Comparison of ENCODE assay signal across 18 cellular contexts in genomic region chr2:197300139-197300538, GRCh38. TPM values are rescaled to one million over a fixed set of nuclear protein-coding genes. Genes with fewer than 3 reads are reported as not detected.
DNase-seq lines count a peak whose midpoint lies in the region; ATAC-seq and FAIRE-seq lines count a peak whose summit lies in the region.
"Had no signal": no experiment of that assay in that cellular context is flagged by ENCODE, and none has a peak within 500 bp of the region (broad histone marks: within the 10 kb centered on the region; RNA-seq: fewer than 3 reads in every experiment).

No MANE protein-coding gene starts in this region.

- no peak for ATAC-seq in naive B cell (ENCODE audit: low read depth in 2 of 2)
- ATAC-seq: A549 had no signal

- intact Hi-C loops in activated CD4-positive, alpha-beta T cell treated with anti-CD3 and anti-CD28 coated beads, Interleukin-2, amount 10 ng/mL, durations not matched to agents 24 days and 14 days (cut with micrococcal nuclease): loop anchor here (10.0 kb wide), 1 partner anchor 1755 kb away; no protein-coding TSS in a partner anchor

- no peaks in the 10 kb centered on the region for H3K27me3 Mint-ChIP-seq in activated CD4-positive, alpha-beta T cell treated with anti-CD3 and anti-CD28 coated beads, Interleukin-2, amount 10 ng/mL, durations not matched to agents 24 days and 14 days
- no peaks in the 10 kb centered on the region for H3K27me3 Mint-ChIP-seq in activated naive CD8-positive, alpha-beta T cell
- H3K27me3 Mint-ChIP-seq in naive B cell: no peaks in the 10 kb centered on the region

- peaks cover 60% of the 10 kb centered on the region for H3K36me3 Mint-ChIP-seq in activated CD4-positive, alpha-beta T cell treated with anti-CD3 and anti-CD28 coated beads, Interleukin-2, amount 10 ng/mL, durations not matched to agents 24 days and 14 days (ENCODE audit: low read depth)
- peaks cover 41% of the 10 kb centered on the region for H3K36me3 Mint-ChIP-seq in activated naive CD8-positive, alpha-beta T cell
- H3K36me3 Mint-ChIP-seq in naive B cell: peaks cover 25 to 39% of the 10 kb centered on the region in 2 donors

- FAIRE-seq in GM19239 (lab: Jason Lieb, UNC): peak; percentile 45
- FAIRE-seq: A549, urothelium cell line had no signal

- peaks cover 5% of the 10 kb centered on the region for H3K9me3 Mint-ChIP-seq in activated CD4-positive, alpha-beta T cell treated with anti-CD3 and anti-CD28 coated beads, Interleukin-2, amount 10 ng/mL, durations not matched to agents 24 days and 14 days
- no peaks in the 10 kb centered on the region for H3K9me3 Mint-ChIP-seq in activated naive CD8-positive, alpha-beta T cell (ENCODE audit: low read depth)
- peaks cover 0 to 3% (median 0%) of the 10 kb centered on the region in 7 donors for H3K9me3 Mint-ChIP-seq in naive B cell

- H3K4me1 Mint-ChIP-seq in activated CD4-positive, alpha-beta T cell treated with anti-CD3 and anti-CD28 coated beads, Interleukin-2, amount 10 ng/mL, durations not matched to agents 24 days and 14 days: peaks cover 77% of the 10 kb centered on the region
- peaks cover 97% of the 10 kb centered on the region for H3K4me1 Mint-ChIP-seq in activated naive CD8-positive, alpha-beta T cell (ENCODE audit: low read depth)
- peaks cover 72 to 98% (median 87%) of the 10 kb centered on the region in 3 donors for H3K4me1 Mint-ChIP-seq in naive B cell

- peak overlapping the region; percentile 3 for H3K4me3 Mint-ChIP-seq in activated CD4-positive, alpha-beta T cell treated with anti-CD3 and anti-CD28 coated beads, Interleukin-2, amount 10 ng/mL, durations not matched to agents 24 days and 14 days
- peak overlapping the region; percentile 55 for H3K4me3 Mint-ChIP-seq in activated naive CD8-positive, alpha-beta T cell
- peak overlapping the region in 6 of 8 donors; percentile 6 to 87 (median 66) for H3K4me3 Mint-ChIP-seq in naive B cell
- H3K4me3 Mint-ChIP-seq: brain had no signal

- DNase-seq in activated CD4-positive, alpha-beta T cell treated with anti-CD3 and anti-CD28 coated beads, Interleukin-2, amount 10 ng/mL, durations not matched to agents 24 days and 14 days: no peak
- DNase-seq in activated CD4-positive, alpha-beta T cell treated with anti-CD3 and anti-CD28 coated beads for 48 hours: no peak
- DNase-seq in GM19239 (ENCODE audit: insufficient read length, low spot score) (no peak), naive B cell (no peak), activated gamma-delta T cell (lab: John Stamatoyannopoulos, UW) (no peak), NCI-H1436 treated with DMSO at 0.1 percent for 48 hours (lab: John Stamatoyannopoulos, UW) (no peak), HuH-7.5 (ENCODE audit: low spot score) (no peak)
- DNase-seq: dermis blood vessel endothelial cell; IMR-90; MV-4-11; NCI-H2081 treated with DMSO at 0.1 percent for 48 hours; NCI-H526 treated with DMSO at 0.1 percent for 48 hours; PC-9; stimulated activated naive CD4-positive, alpha-beta T cell had no signal

- H3K27ac Mint-ChIP-seq in activated CD4-positive, alpha-beta T cell treated with anti-CD3 and anti-CD28 coated beads, Interleukin-2, amount 10 ng/mL, durations not matched to agents 24 days and 14 days: peak overlapping the region; percentile 59
- peak overlapping the region; percentile 98 for H3K27ac Mint-ChIP-seq in activated naive CD8-positive, alpha-beta T cell
- peak overlapping the region; percentile 12 to 88 (median 70) for H3K27ac Mint-ChIP-seq in naive B cell
- H3K27ac Mint-ChIP-seq: brain had no signal

RNA-seq across cellular contexts. Expression of gene ANKRD44, which starts 10.4 kb away (rescaled TPM):
- 130 and 147 TPM in 2 replicates for total RNA-seq in activated CD4-positive, alpha-beta T cell treated with anti-CD3 and anti-CD28 coated beads, Interleukin-2, amount 10 ng/mL, durations not matched to agents 24 days and 14 days
- polyA plus RNA-seq in naive B cell (ENCODE audit: low read depth in 6 of 6): 100 to 1,000 TPM; 107 to 176 (median 141) TPM

Comparison
In these comparisons a context has a peak if more than half of its experiments do, and no peak if none do; other contexts are left out.
1. H3K4me3 Mint-ChIP-seq: peak in every context shown above with its lines; median percentile 66 in naive B cell; 55 in activated naive CD8-positive, alpha-beta T cell; 3 in activated CD4-positive, alpha-beta T cell treated with anti-CD3 and anti-CD28 coated beads, Interleukin-2, amount 10 ng/mL, durations not matched to agents 24 days and 14 days.